1 cellular context compared by ENCODE assay signal in genomic region chr7:26857534-26858228, GRCh38.
TF ChIP-seq lines count a peak whose summit lies in the region.

No MANE protein-coding gene starts in this region.

TF ChIP-seq in endothelial cell of umbilical vein, 7 proteins besides CTCF, POLR2A, EP300 and RAD21 (continued from another document):
- TF ChIP-seq GATA2 (IDR thresholded peaks at IDR 0.05; ENCODE audit: insufficient read depth, insufficient read length, low read depth, low read length) (no peak), EZH2 (IDR thresholded peaks at IDR 0.05; ENCODE audit: borderline replicate concordance, low read depth, low read length, severe bottlenecking) (no peak), MYC (IDR thresholded peaks at IDR 0.05; ENCODE audit: low read depth, low read length) (no peak), POLR2AphosphoS5 (IDR thresholded peaks at IDR 0.05; ENCODE audit: insufficient read depth, low read depth, low read length) (no peak)
